In genomic region chr2:237590272-237591020, GRCh38 we compare ENCODE assay signal across 8 cellular contexts. TPM values are rescaled to one million over a fixed set of nuclear protein-coding genes. Genes with fewer than 3 reads are reported as not detected.
A peak's percentile ranks its signal among the peaks of the same experiment; 100 is the strongest.
DNase-seq lines count a peak whose midpoint lies in the region; ATAC-seq and TF ChIP-seq lines count a peak whose summit lies in the region.

TSS of gene RAB17 (minus strand) at chr2:237590734. CDS start at chr2:237586154, 4,580 bp downstream.

- H3K4me1 ChIP-seq in ascending aorta (peaks cover 15 to 35% of the 10 kb centered on the region in 2 donors), upper lobe of left lung (peaks cover 9 to 41% (median 21%) of the 10 kb centered on the region in 4 donors)

- peak in 2 of 4 donors; percentile 47 to 68 for TF ChIP-seq POLR2A in upper lobe of left lung (IDR thresholded peaks at IDR 0.05)

- H3K9me3 ChIP-seq in ascending aorta (no peaks in the 10 kb centered on the region), upper lobe of left lung (no peaks in the 10 kb centered on the region)

- ATAC-seq in upper lobe of left lung (ENCODE audit: low FRiP score in 2 of 2), result peak; percentile 52 to 90
- ATAC-seq in HG03354 (IDR thresholded peaks at IDR 0.05; ENCODE audit: poor library complexity, severe bottlenecking, unreplicated experiment), result no peak

- H3K27ac ChIP-seq in ascending aorta, result peak within 1 kb of the TSS; percentile 35 to 66
- peak within 1 kb of the TSS; percentile 64 to 89 (median 81) for H3K27ac ChIP-seq in upper lobe of left lung

- TF ChIP-seq CTCF in ascending aorta (IDR thresholded peaks at IDR 0.05) (no peak), kidney epithelial cell (IDR thresholded peaks at IDR 0.05; ENCODE audit: insufficient read depth, low read length, poor library complexity, severe bottlenecking) (no peak), upper lobe of left lung (IDR thresholded peaks at IDR 0.05) (no peak)

- peak in 1 of 4 donors; percentile 46 for TF ChIP-seq EP300 in upper lobe of left lung (IDR thresholded peaks at IDR 0.05)

- intact Hi-C loops in ascending aorta (cut with DNase I), result loop anchor here (5.0 kb wide), 1 partner anchor 42 kb away; no protein-coding TSS in a partner anchor

- peak; percentile 26 for DNase-seq in SIG-M5 treated with dmso at 0.1 percent for 504 hours (lab: John Stamatoyannopoulos, UW; ENCODE audit: unreplicated experiment)
- no peak for DNase-seq in SIG-M5 (lab: John Stamatoyannopoulos, UW)
- no peak for DNase-seq in ascending aorta (ENCODE audit: low spot score in 2 of 2)
- no peak for DNase-seq in kidney epithelial cell (ENCODE audit: low read depth)
- DNase-seq in upper lobe of left lung, result peak; percentile 56 to 90
- no peak for DNase-seq in cerebellar nuclear complex (lab: John Stamatoyannopoulos, UW)
- DNase-seq in AG08395 (ENCODE audit: low spot score), result no peak

- H3K27me3 ChIP-seq in ascending aorta (no peaks in the 10 kb centered on the region), kidney epithelial cell (ENCODE audit: control insufficient read depth, insufficient read depth, low read length) (no peaks in the 10 kb centered on the region), upper lobe of left lung (no peaks in the 10 kb centered on the region)

- WGBS in upper lobe of left lung, 2 donors, result 63 to 72% methylated on average over 8 to 15 of the region's 15 CpGs

- H3K4me3 ChIP-seq in ascending aorta (no peak within 1 kb of the TSS), kidney epithelial cell (ENCODE audit: low read depth, low read length) (no peak within 1 kb of the TSS), upper lobe of left lung (peak within 1 kb of the TSS; percentile 11 to 47 (median 36))

- no peaks in the 10 kb centered on the region for H3K36me3 ChIP-seq in ascending aorta
- no peaks in the 10 kb centered on the region for H3K36me3 ChIP-seq in kidney epithelial cell (ENCODE audit: control insufficient read depth, insufficient read depth, low read length)
- peaks cover 0 to under 1% (median 0%) of the 10 kb centered on the region in 4 donors for H3K36me3 ChIP-seq in upper lobe of left lung

RNA-seq across cellular contexts. Expression of gene RAB17, which starts in this region (rescaled TPM):
- total RNA-seq in ascending aorta, result 0.32 TPM
- total RNA-seq in kidney epithelial cell, result 10.7 and 12.1 TPM in 2 replicates
- 100 to 1,000 TPM in 2 of 6 donors, 10 to 100 TPM in 4; 44.5 to 262 (median 90.6) TPM for total RNA-seq in upper lobe of left lung

Comparison
In these comparisons a context has a peak if more than half of its experiments do, and no peak if none do; other contexts are left out.
1. DNase-seq: peak in SIG-M5 treated with dmso at 0.1 percent for 504 hours (single experiment) and upper lobe of left lung (2 of 2); none in SIG-M5 (single experiment), ascending aorta (0 of 2), kidney epithelial cell (single experiment), cerebellar nuclear complex (0 of 2) and AG08395 (single experiment).
2. H3K4me3 ChIP-seq: peak in upper lobe of left lung (4 of 4); none in ascending aorta (0 of 2) and kidney epithelial cell (single experiment).